ENCODE assay signal across 11 cellular contexts in genomic region chr20:57723816-57724215, GRCh38.
"Had no signal": no experiment of that assay in that cellular context is flagged by ENCODE, and none has a peak within 500 bp of the region (broad histone marks: within the 10 kb centered on the region; RNA-seq: fewer than 3 reads in every experiment).

No MANE protein-coding gene starts in this region.

- H3K9me3 ChIP-seq: HAP-1 had no signal

- H3K27ac ChIP-seq: GM23248 had no signal

- H2AFZ ChIP-seq: GM23248, GM23338 had no signal

- H3K36me3 ChIP-seq: HAP-1 had no signal

- H3K4me3 ChIP-seq: GM23248, GM23338, HAP-1 had no signal

- FAIRE-seq: H1, H54 had no signal

- DNase-seq: GM23248, GOT3, H7, H9, HCEC 1CT, HFFc6 had no signal

- H3K9ac ChIP-seq: GM23248 had no signal

- ATAC-seq: GM23338, HCT116 had no signal

- H3K4me2 ChIP-seq: GM23338 had no signal
